2 cellular contexts compared by ENCODE assay signal in the genomic region with DNA sequence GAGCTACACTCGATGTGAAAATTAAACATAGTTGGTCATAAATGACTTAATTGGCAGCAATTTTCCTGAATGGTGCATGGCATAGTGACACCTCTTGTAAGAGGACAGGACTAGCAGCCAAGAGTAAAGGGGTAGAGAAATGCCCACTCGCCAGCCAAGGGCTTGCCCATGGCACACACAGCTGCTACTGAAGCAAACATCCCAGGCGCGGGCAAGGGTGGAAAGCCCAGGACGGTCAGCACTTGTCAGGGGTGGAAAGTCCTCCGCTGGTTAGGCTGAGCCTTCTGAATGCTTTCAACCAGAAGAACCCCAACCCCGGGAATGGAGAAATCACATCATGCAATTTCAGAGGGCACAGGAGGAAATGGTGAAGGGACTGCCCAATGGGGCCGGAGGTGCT.
TF ChIP-seq lines count a peak whose summit lies in the region.

No MANE protein-coding gene starts in this region.

TF ChIP-seq in WTC11, 78 proteins besides CTCF, POLR2A, EP300 and RAD21 (continued from another document):
- TF ChIP-seq STAT6 (CRISPR knock-in tag; conservative IDR thresholded peaks at IDR 0.05; ENCODE audit: low read depth) (no peak), NR2C2 (CRISPR knock-in tag; IDR thresholded peaks at IDR 0.05) (no peak), ATF2 (CRISPR knock-in tag; IDR thresholded peaks at IDR 0.05; ENCODE audit: borderline replicate concordance, low read depth) (no peak), SMAD4 (CRISPR knock-in tag; IDR thresholded peaks at IDR 0.05) (no peak), CDX4 (CRISPR knock-in tag; IDR thresholded peaks at IDR 0.05; ENCODE audit: borderline replicate concordance) (no peak), CBFB (CRISPR knock-in tag; IDR thresholded peaks at IDR 0.05; ENCODE audit: low read depth) (no peak), ZNF423 (CRISPR knock-in tag; IDR thresholded peaks at IDR 0.05) (no peak)
- TF ChIP-seq, protein P1, sequence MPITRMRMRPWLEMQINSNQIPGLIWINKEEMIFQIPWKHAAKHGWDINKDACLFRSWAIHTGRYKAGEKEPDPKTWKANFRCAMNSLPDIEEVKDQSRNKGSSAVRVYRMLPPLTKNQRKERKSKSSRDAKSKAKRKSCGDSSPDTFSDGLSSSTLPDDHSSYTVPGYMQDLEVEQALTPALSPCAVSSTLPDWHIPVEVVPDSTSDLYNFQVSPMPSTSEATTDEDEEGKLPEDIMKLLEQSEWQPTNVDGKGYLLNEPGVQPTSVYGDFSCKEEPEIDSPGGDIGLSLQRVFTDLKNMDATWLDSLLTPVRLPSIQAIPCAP (CRISPR knock-in tag; IDR thresholded peaks at IDR 0.05): no peak

TF ChIP-seq in GM23338, 12 proteins besides CTCF, POLR2A, EP300 and RAD21:
- TF ChIP-seq ZNF462 (CRISPR knock-in tag; IDR thresholded peaks at IDR 0.05): no peak
- no peak for TF ChIP-seq NANOG (IDR thresholded peaks at IDR 0.05; ENCODE audit: borderline replicate concordance)
- no peak for TF ChIP-seq POLR2AphosphoS5 (IDR thresholded peaks at IDR 0.05; ENCODE audit: low read depth)
- TF ChIP-seq CREB1 (CRISPR knock-in tag; IDR thresholded peaks at IDR 0.05; ENCODE audit: low read depth): no peak
- TF ChIP-seq, protein P2, sequence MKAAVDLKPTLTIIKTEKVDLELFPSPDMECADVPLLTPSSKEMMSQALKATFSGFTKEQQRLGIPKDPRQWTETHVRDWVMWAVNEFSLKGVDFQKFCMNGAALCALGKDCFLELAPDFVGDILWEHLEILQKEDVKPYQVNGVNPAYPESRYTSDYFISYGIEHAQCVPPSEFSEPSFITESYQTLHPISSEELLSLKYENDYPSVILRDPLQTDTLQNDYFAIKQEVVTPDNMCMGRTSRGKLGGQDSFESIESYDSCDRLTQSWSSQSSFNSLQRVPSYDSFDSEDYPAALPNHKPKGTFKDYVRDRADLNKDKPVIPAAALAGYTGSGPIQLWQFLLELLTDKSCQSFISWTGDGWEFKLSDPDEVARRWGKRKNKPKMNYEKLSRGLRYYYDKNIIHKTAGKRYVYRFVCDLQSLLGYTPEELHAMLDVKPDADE (IDR thresholded peaks at IDR 0.05): no peak
- TF ChIP-seq, protein P3, sequence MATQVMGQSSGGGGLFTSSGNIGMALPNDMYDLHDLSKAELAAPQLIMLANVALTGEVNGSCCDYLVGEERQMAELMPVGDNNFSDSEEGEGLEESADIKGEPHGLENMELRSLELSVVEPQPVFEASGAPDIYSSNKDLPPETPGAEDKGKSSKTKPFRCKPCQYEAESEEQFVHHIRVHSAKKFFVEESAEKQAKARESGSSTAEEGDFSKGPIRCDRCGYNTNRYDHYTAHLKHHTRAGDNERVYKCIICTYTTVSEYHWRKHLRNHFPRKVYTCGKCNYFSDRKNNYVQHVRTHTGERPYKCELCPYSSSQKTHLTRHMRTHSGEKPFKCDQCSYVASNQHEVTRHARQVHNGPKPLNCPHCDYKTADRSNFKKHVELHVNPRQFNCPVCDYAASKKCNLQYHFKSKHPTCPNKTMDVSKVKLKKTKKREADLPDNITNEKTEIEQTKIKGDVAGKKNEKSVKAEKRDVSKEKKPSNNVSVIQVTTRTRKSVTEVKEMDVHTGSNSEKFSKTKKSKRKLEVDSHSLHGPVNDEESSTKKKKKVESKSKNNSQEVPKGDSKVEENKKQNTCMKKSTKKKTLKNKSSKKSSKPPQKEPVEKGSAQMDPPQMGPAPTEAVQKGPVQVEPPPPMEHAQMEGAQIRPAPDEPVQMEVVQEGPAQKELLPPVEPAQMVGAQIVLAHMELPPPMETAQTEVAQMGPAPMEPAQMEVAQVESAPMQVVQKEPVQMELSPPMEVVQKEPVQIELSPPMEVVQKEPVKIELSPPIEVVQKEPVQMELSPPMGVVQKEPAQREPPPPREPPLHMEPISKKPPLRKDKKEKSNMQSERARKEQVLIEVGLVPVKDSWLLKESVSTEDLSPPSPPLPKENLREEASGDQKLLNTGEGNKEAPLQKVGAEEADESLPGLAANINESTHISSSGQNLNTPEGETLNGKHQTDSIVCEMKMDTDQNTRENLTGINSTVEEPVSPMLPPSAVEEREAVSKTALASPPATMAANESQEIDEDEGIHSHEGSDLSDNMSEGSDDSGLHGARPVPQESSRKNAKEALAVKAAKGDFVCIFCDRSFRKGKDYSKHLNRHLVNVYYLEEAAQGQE (IDR thresholded peaks at IDR 0.05; ENCODE audit: unreplicated experiment): no peak
- TF ChIP-seq ZNF114 (CRISPR knock-in tag; IDR thresholded peaks at IDR 0.05): no peak
- no peak for TF ChIP-seq ZNF331 (CRISPR knock-in tag; IDR thresholded peaks at IDR 0.05; ENCODE audit: low read depth)
